In genomic region chr9:35560625-35561337, GRCh38 we compare ENCODE assay signal across 12 cellular contexts. TPM values are rescaled to one million over a fixed set of nuclear protein-coding genes. Genes with fewer than 3 reads are reported as not detected.
A peak's percentile ranks its signal among the peaks of the same experiment; 100 is the strongest.
DNase-seq lines count a peak whose midpoint lies in the region; ATAC-seq and TF ChIP-seq lines count a peak whose summit lies in the region.
"Had no signal": no experiment of that assay in that cellular context is flagged by ENCODE, and none has a peak within 500 bp of the region (broad histone marks: within the 10 kb centered on the region; RNA-seq: fewer than 3 reads in every experiment).

No MANE protein-coding gene starts in this region.

- H4K20me1 ChIP-seq in neural cell (ENCODE audit: insufficient read depth): no peaks in the 10 kb centered on the region

- intact Hi-C loops in ascending aorta (cut with DNase I): loop anchor here (5.0 to 10.0 kb wide), 4 partner anchors 137 to 566 kb away; partner anchors contain the start of genes ATOSB and UNC13B
- intact Hi-C loops in dorsolateral prefrontal cortex (cut with DNase I): loop anchor here (5.0 kb wide), 2 partner anchors 37 to 42 kb away; no protein-coding TSS in a partner anchor

- TF ChIP-seq RAD21 in neural cell (conservative IDR thresholded peaks at IDR 0.05): no peak

- no peaks in the 10 kb centered on the region for H3F3A ChIP-seq in neural cell (ENCODE audit: insufficient read depth, low read length, poor library complexity, severe bottlenecking)

- no peak for ATAC-seq in GM21825 (IDR thresholded peaks at IDR 0.05; ENCODE audit: unreplicated experiment)

- H3K27ac ChIP-seq in ascending aorta (peak overlapping the region; percentile 83 to 94), dorsolateral prefrontal cortex (peak overlapping the region in 52 of 59 donors; percentile 1 to 80 (median 60)), neural cell (ENCODE audit: low read length) (no peak overlapping the region), substantia nigra (ENCODE audit: low read depth, low read length, poor library complexity, severe bottlenecking) (peak overlapping the region; percentile 38)

- H3K36me3 ChIP-seq in ascending aorta: peaks cover 57 to 68% of the 10 kb centered on the region in 2 donors
- H3K36me3 ChIP-seq in neural cell (ENCODE audit: insufficient read depth, low read length): no peaks in the 10 kb centered on the region

- H3K4me2 ChIP-seq in neural cell (ENCODE audit: low read length): no peak overlapping the region

- H3K9me2 ChIP-seq in neural cell (ENCODE audit: insufficient read depth, low read length): no peaks in the 10 kb centered on the region

- no peaks in the 10 kb centered on the region for H3K79me2 ChIP-seq in neural cell (replicated peaks; ENCODE audit: insufficient read depth, low read length)

- TF ChIP-seq EP300 in neural cell (conservative IDR thresholded peaks at IDR 0.05; ENCODE audit: poor library complexity, severe bottlenecking): no peak

- peaks cover 17 to 49% of the 10 kb centered on the region in 2 donors for H3K4me1 ChIP-seq in ascending aorta

- no peak overlapping the region for H3K4me3 ChIP-seq in ascending aorta
- no peak overlapping the region for H3K4me3 ChIP-seq in dorsolateral prefrontal cortex
- H3K4me3 ChIP-seq in neural cell (ENCODE audit: low read length): no peak overlapping the region

- H3K9ac ChIP-seq in neural cell (ENCODE audit: low read length): no peak overlapping the region

- no peak overlapping the region for H2AFZ ChIP-seq in neural cell (ENCODE audit: low read depth, low read length)

- TF ChIP-seq CTCF in ascending aorta (IDR thresholded peaks at IDR 0.05): no peak
- no peak for TF ChIP-seq CTCF in dorsolateral prefrontal cortex (IDR thresholded peaks at IDR 0.05 in 54 of 56, conservative IDR thresholded peaks at IDR 0.05 in 2 of 56; ENCODE audit: low read depth in 1 of 56, partially characterized antibody in 56 of 56)
- TF ChIP-seq CTCF in neural cell (IDR thresholded peaks at IDR 0.05; ENCODE audit: poor library complexity, severe bottlenecking): no peak

- H3K9me3 ChIP-seq in ascending aorta (no peaks in the 10 kb centered on the region), neural cell (ENCODE audit: low read length) (no peaks in the 10 kb centered on the region)

- H3K27me3 ChIP-seq in ascending aorta (no peaks in the 10 kb centered on the region), dorsolateral prefrontal cortex (no peaks in the 10 kb centered on the region), neural cell (ENCODE audit: insufficient read depth, low read depth, low read length) (no peaks in the 10 kb centered on the region)

- DNase-seq in ascending aorta (ENCODE audit: low spot score in 2 of 2) (peak in 1 of 2 donors; percentile 62), dorsolateral prefrontal cortex (peak in 2 of 10 donors; percentile 35 to 46), substantia nigra (lab: John Stamatoyannopoulos, UW) (peak in 5 of 49 donors; percentile 21 to 85 (median 23)), SKM-1 (lab: John Stamatoyannopoulos, UW; ENCODE audit: unreplicated experiment) (no peak), CD1c-positive myeloid dendritic cell (ENCODE audit: extremely low spot score) (no peak)
- DNase-seq: CD8-positive, alpha-beta memory T cell; KG1; NCI-H1048; NCI-H1694 treated with DMSO at 0.1 percent for 48 hours; NCI-H446 had no signal

TF ChIP-seq in neural cell, 6 proteins besides CTCF, POLR2A, EP300 and RAD21:
- TF ChIP-seq TAF1 (IDR thresholded peaks at IDR 0.05; ENCODE audit: low read depth) (no peak), SMC3 (conservative IDR thresholded peaks at IDR 0.05; ENCODE audit: poor library complexity) (no peak), EZH2 (IDR thresholded peaks at IDR 0.05; ENCODE audit: borderline replicate concordance, insufficient read depth, low read length, poor library complexity, severe bottlenecking) (no peak), POLR2AphosphoS5 (IDR thresholded peaks at IDR 0.05) (peak; percentile 11), MXI1 (conservative IDR thresholded peaks at IDR 0.05; ENCODE audit: poor library complexity, severe bottlenecking) (no peak)
- TF ChIP-seq, protein P1, sequence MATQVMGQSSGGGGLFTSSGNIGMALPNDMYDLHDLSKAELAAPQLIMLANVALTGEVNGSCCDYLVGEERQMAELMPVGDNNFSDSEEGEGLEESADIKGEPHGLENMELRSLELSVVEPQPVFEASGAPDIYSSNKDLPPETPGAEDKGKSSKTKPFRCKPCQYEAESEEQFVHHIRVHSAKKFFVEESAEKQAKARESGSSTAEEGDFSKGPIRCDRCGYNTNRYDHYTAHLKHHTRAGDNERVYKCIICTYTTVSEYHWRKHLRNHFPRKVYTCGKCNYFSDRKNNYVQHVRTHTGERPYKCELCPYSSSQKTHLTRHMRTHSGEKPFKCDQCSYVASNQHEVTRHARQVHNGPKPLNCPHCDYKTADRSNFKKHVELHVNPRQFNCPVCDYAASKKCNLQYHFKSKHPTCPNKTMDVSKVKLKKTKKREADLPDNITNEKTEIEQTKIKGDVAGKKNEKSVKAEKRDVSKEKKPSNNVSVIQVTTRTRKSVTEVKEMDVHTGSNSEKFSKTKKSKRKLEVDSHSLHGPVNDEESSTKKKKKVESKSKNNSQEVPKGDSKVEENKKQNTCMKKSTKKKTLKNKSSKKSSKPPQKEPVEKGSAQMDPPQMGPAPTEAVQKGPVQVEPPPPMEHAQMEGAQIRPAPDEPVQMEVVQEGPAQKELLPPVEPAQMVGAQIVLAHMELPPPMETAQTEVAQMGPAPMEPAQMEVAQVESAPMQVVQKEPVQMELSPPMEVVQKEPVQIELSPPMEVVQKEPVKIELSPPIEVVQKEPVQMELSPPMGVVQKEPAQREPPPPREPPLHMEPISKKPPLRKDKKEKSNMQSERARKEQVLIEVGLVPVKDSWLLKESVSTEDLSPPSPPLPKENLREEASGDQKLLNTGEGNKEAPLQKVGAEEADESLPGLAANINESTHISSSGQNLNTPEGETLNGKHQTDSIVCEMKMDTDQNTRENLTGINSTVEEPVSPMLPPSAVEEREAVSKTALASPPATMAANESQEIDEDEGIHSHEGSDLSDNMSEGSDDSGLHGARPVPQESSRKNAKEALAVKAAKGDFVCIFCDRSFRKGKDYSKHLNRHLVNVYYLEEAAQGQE (IDR thresholded peaks at IDR 0.05; ENCODE audit: borderline replicate concordance): no peak

RNA-seq across cellular contexts. Expression of gene TESK1, which starts 44.3 kb away (rescaled TPM):
- 70.2 TPM for total RNA-seq in ascending aorta
- total RNA-seq in dorsolateral prefrontal cortex: 10 to 100 TPM; 37.3 to 76.3 (median 48.8) TPM
- 37.9 and 44.3 TPM in 2 replicates for polyA plus RNA-seq in neural cell
- 32.1 and 32.2 TPM in 2 replicates for polyA minus RNA-seq in neural cell

RNA-seq across cellular contexts. Expression of gene CD72, which starts 57.4 kb away (rescaled TPM):
- total RNA-seq in ascending aorta: not detected
- total RNA-seq in dorsolateral prefrontal cortex: 1 to 10 TPM in 110 of 120 experiments, under 1 TPM in 10; 0.48 to 5.7 (median 2.3) TPM
- polyA plus RNA-seq in neural cell: not detected in 2 replicates
- polyA minus RNA-seq in neural cell: not detected in 2 replicates
